Comparison of ENCODE assay signal across 8 cellular contexts in genomic region chr12:124453419-124454351, GRCh38.
DNase-seq lines count a peak whose midpoint lies in the region; ATAC-seq and TF ChIP-seq lines count a peak whose summit lies in the region.

No MANE protein-coding gene starts in this region.

- H2BK5ac ChIP-seq in H9 (ENCODE audit: insufficient read length, low read length), result no peak overlapping the region

- POLR2A ChIA-PET in activated CD4-positive, alpha-beta memory T cell treated with anti-CD3 and anti-CD28 coated beads, Interleukin-2, amount 10 ng/mL, durations not matched to agents 7 days and 5 days (lab: Charles Lee), result interaction anchor here (0.8 to 6.1 kb wide), 12 partner anchors 12 to 486 kb away, joined by 3 to 95 read pairs (median 4); partner anchors contain the start of gene NCOR2
- POLR2A ChIA-PET in naive thymus-derived CD4-positive, alpha-beta T cell (lab: Charles Lee), result interaction anchor here (1.0 kb wide), 2 partner anchors 12 kb away, joined by 3 read pairs; no protein-coding TSS in a partner anchor

- no peak overlapping the region for H3K18ac ChIP-seq in H9 (ENCODE audit: insufficient read length, low read depth, low read length)

- no peak overlapping the region for H4K91ac ChIP-seq in H9 (ENCODE audit: insufficient read length, low read depth, low read length)

- no peaks in the 10 kb centered on the region for H3K79me2 ChIP-seq in H9 (ENCODE audit: insufficient read depth, low read length)

- H3K9me3 ChIP-seq in H9 (ENCODE audit: control insufficient read depth, low read depth, low read length), result no peaks in the 10 kb centered on the region
- no peaks in the 10 kb centered on the region for H3K9me3 ChIP-seq in MG63
- no peaks in the 10 kb centered on the region for H3K9me3 ChIP-seq in naive thymus-derived CD4-positive, alpha-beta T cell (ENCODE audit: control insufficient read depth in 2 of 3, low read length in 3 of 3)

- H3K27ac ChIP-seq in H9 (ENCODE audit: insufficient read length, low read depth, low read length), result no peak overlapping the region
- peak overlapping the region; percentile 48 for H3K27ac ChIP-seq in naive thymus-derived CD4-positive, alpha-beta T cell (ENCODE audit: low read depth, low read length)

- H3K14ac ChIP-seq in H9 (ENCODE audit: insufficient read depth, low read length), result no peak overlapping the region; the same call in 1 of the 2 replicates

- no peak overlapping the region for H3K23ac ChIP-seq in H9 (ENCODE audit: insufficient read length, low read depth, low read length)

- no peak overlapping the region for H3K56ac ChIP-seq in H9 (ENCODE audit: insufficient read length, low read depth, low read length)

- intact Hi-C loops in naive thymus-derived CD4-positive, alpha-beta T cell (cut with micrococcal nuclease), result loop anchor here (1.0 to 10.0 kb wide), 5 partner anchors 13 to 321 kb away; no protein-coding TSS in a partner anchor

- no CpG with 5 or more reads among the region's 27 CpGs for WGBS in H9 (ENCODE audit: extremely low coverage, insufficient read length, low lambda C conversion rate)

- no peak overlapping the region for H2BK120ac ChIP-seq in H9 (ENCODE audit: low read depth, low read length, poor library complexity, severe bottlenecking)

- no peak overlapping the region for H4K8ac ChIP-seq in H9 (replicated peaks; ENCODE audit: insufficient read length, low read depth, low read length)

- H3K4me2 ChIP-seq in H9 (ENCODE audit: insufficient read depth, insufficient read length, low read length), result no peak overlapping the region

- TF ChIP-seq CTCF in GM12865 (IDR thresholded peaks at IDR 0.05; ENCODE audit: insufficient read depth, low read depth, low read length, missing control alignments) (no peak), H9 (conservative IDR thresholded peaks at IDR 0.05) (no peak)

- no peak overlapping the region for H2BK15ac ChIP-seq in H9 (ENCODE audit: low read depth, low read length)

- H2AFZ ChIP-seq in H9 (ENCODE audit: low read length), result no peak overlapping the region

- no peak overlapping the region for H3T11ph ChIP-seq in H9 (ENCODE audit: low read length)

- H3K9ac ChIP-seq in H9 (ENCODE audit: extremely low read depth, insufficient read length, low read length), result no peak overlapping the region

- H3K9me3 Mint-ChIP-seq in H9, result no peaks in the 10 kb centered on the region
- H3K9me3 Mint-ChIP-seq in activated CD4-positive, alpha-beta memory T cell treated with anti-CD3 and anti-CD28 coated beads, Interleukin-2, amount 10 ng/mL, durations not matched to agents 7 days and 5 days, result no peaks in the 10 kb centered on the region
- peaks cover 0 to 2% (median 0%) of the 10 kb centered on the region in 11 donors for H3K9me3 Mint-ChIP-seq in naive thymus-derived CD4-positive, alpha-beta T cell
- H3K9me3 Mint-ChIP-seq in stimulated activated naive CD8-positive, alpha-beta T cell treated with anti-CD3 and anti-CD28 coated beads, Interleukin-15, Interleukin-2, amounts not matched to agents 100 ng/mL and 50 ng/mL, for 24 hours, result no peaks in the 10 kb centered on the region

- H3K36me3 Mint-ChIP-seq in H9 (ENCODE audit: insufficient read depth in 1 of 3, low read depth in 3 of 3), result peaks cover 5 to 34% (median 26%) of the 10 kb centered on the region in 3 experiments; a peak in 6 of 7 replicates
- H3K36me3 Mint-ChIP-seq in activated CD4-positive, alpha-beta memory T cell treated with anti-CD3 and anti-CD28 coated beads, Interleukin-2, amount 10 ng/mL, durations not matched to agents 7 days and 5 days (ENCODE audit: low read depth), result peaks cover 23% of the 10 kb centered on the region
- peaks cover 0 to 11% (median 4%) of the 10 kb centered on the region in 5 donors for H3K36me3 Mint-ChIP-seq in naive thymus-derived CD4-positive, alpha-beta T cell
- H3K36me3 Mint-ChIP-seq in stimulated activated naive CD8-positive, alpha-beta T cell treated with anti-CD3 and anti-CD28 coated beads, Interleukin-15, Interleukin-2, amounts not matched to agents 100 ng/mL and 50 ng/mL, for 24 hours (ENCODE audit: low read depth), result peaks cover 24% of the 10 kb centered on the region

- H3K27me3 ChIP-seq in H9 (ENCODE audit: insufficient read depth, low read length) (no peaks in the 10 kb centered on the region), MG63 (no peaks in the 10 kb centered on the region)
- no peaks in the 10 kb centered on the region for H3K27me3 ChIP-seq in naive thymus-derived CD4-positive, alpha-beta T cell (ENCODE audit: control insufficient read depth in 2 of 2, insufficient read depth in 2 of 2, low read length in 2 of 2)

- no peak overlapping the region for H2BK12ac ChIP-seq in H9 (ENCODE audit: insufficient read length, low read depth, low read length)

- peak overlapping the region in 2 of 3 experiments; percentile 68 to 91; a peak in 2 of 7 replicates for H3K27ac Mint-ChIP-seq in H9
- peak overlapping the region; percentile 90 for H3K27ac Mint-ChIP-seq in activated CD4-positive, alpha-beta memory T cell treated with anti-CD3 and anti-CD28 coated beads, Interleukin-2, amount 10 ng/mL, durations not matched to agents 7 days and 5 days
- H3K27ac Mint-ChIP-seq in naive thymus-derived CD4-positive, alpha-beta T cell, result peak overlapping the region; percentile 10 to 87 (median 63)
- peak overlapping the region; percentile 55 for H3K27ac Mint-ChIP-seq in stimulated activated naive CD8-positive, alpha-beta T cell treated with anti-CD3 and anti-CD28 coated beads, Interleukin-15, Interleukin-2, amounts not matched to agents 100 ng/mL and 50 ng/mL, for 24 hours

- H3K4me3 Mint-ChIP-seq in H9, result no peak overlapping the region
- peak overlapping the region; percentile 65 for H3K4me3 Mint-ChIP-seq in activated CD4-positive, alpha-beta memory T cell treated with anti-CD3 and anti-CD28 coated beads, Interleukin-2, amount 10 ng/mL, durations not matched to agents 7 days and 5 days
- H3K4me3 Mint-ChIP-seq in naive thymus-derived CD4-positive, alpha-beta T cell, result peak overlapping the region; percentile 42 to 77 (median 66)
- H3K4me3 Mint-ChIP-seq in stimulated activated naive CD8-positive, alpha-beta T cell treated with anti-CD3 and anti-CD28 coated beads, Interleukin-15, Interleukin-2, amounts not matched to agents 100 ng/mL and 50 ng/mL, for 24 hours, result peak overlapping the region; percentile 39

- peak; percentile 78 for ATAC-seq in naive thymus-derived CD4-positive, alpha-beta T cell

- H4K5ac ChIP-seq in H9 (ENCODE audit: insufficient read length, low read depth, low read length), result no peak overlapping the region

- no peak overlapping the region for H2AK5ac ChIP-seq in H9 (ENCODE audit: insufficient read length, low read length)

- H3K4ac ChIP-seq in H9 (ENCODE audit: low read depth, low read length), result no peak overlapping the region

- H2BK20ac ChIP-seq in H9 (ENCODE audit: low read depth, low read length, poor library complexity, severe bottlenecking), result no peak overlapping the region

- no peaks in the 10 kb centered on the region for H3K79me1 ChIP-seq in H9 (ENCODE audit: insufficient read depth, low read depth, low read length, poor library complexity, severe bottlenecking)

- CTCF ChIA-PET in activated CD4-positive, alpha-beta memory T cell treated with anti-CD3 and anti-CD28 coated beads, Interleukin-2, amount 10 ng/mL, durations not matched to agents 7 days and 5 days (lab: Charles Lee), result interaction anchor here (0.7 to 1.8 kb wide), 9 partner anchors 12 to 453 kb away, joined by 3 to 25 read pairs (median 3); no protein-coding TSS in a partner anchor
- CTCF ChIA-PET in naive thymus-derived CD4-positive, alpha-beta T cell (lab: Charles Lee), result interaction anchor here (1.4 kb wide), 1 partner anchor 311 kb away, joined by 3 read pairs; no protein-coding TSS in a partner anchor

- H3K27me3 Mint-ChIP-seq in H9 (ENCODE audit: low read depth), result no peaks in the 10 kb centered on the region
- H3K27me3 Mint-ChIP-seq in activated CD4-positive, alpha-beta memory T cell treated with anti-CD3 and anti-CD28 coated beads, Interleukin-2, amount 10 ng/mL, durations not matched to agents 7 days and 5 days, result no peaks in the 10 kb centered on the region
- no peaks in the 10 kb centered on the region for H3K27me3 Mint-ChIP-seq in naive thymus-derived CD4-positive, alpha-beta T cell
- no peaks in the 10 kb centered on the region for H3K27me3 Mint-ChIP-seq in stimulated activated naive CD8-positive, alpha-beta T cell treated with anti-CD3 and anti-CD28 coated beads, Interleukin-15, Interleukin-2, amounts not matched to agents 100 ng/mL and 50 ng/mL, for 24 hours

- no peaks in the 10 kb centered on the region for H3K4me1 ChIP-seq in H9 (ENCODE audit: insufficient read depth, low read length)
- H3K4me1 ChIP-seq in naive thymus-derived CD4-positive, alpha-beta T cell (ENCODE audit: control insufficient read depth in 2 of 2, insufficient read depth in 2 of 2, low read length in 2 of 2), result peaks cover 51 to 74% of the 10 kb centered on the region in 2 donors

- peaks cover 25% of the 10 kb centered on the region for H3K36me3 ChIP-seq in MG63
- peaks cover 0 to 3% (median 0%) of the 10 kb centered on the region in 3 experiments for H3K36me3 ChIP-seq in naive thymus-derived CD4-positive, alpha-beta T cell (ENCODE audit: control insufficient read depth in 2 of 3, insufficient read depth in 3 of 3, low read length in 3 of 3)

- H3K4me3 ChIP-seq in GM12865 (ENCODE audit: low read depth, low read length) (peak overlapping the region; percentile 54), MG63 (no peak overlapping the region)
- H3K4me3 ChIP-seq in naive thymus-derived CD4-positive, alpha-beta T cell (ENCODE audit: low read length), result peak overlapping the region; percentile 58

- no peaks in the 10 kb centered on the region for H3K23me2 ChIP-seq in H9 (ENCODE audit: insufficient read length, low read depth, low read length, poor library complexity, severe bottlenecking)

- H3K4me1 Mint-ChIP-seq in H9, result peaks cover 9 to 30% of the 10 kb centered on the region in 2 experiments
- peaks cover 75% of the 10 kb centered on the region for H3K4me1 Mint-ChIP-seq in activated CD4-positive, alpha-beta memory T cell treated with anti-CD3 and anti-CD28 coated beads, Interleukin-2, amount 10 ng/mL, durations not matched to agents 7 days and 5 days
- H3K4me1 Mint-ChIP-seq in naive thymus-derived CD4-positive, alpha-beta T cell, result peaks cover 23 to 74% (median 55%) of the 10 kb centered on the region in 7 donors
- peaks cover 76% of the 10 kb centered on the region for H3K4me1 Mint-ChIP-seq in stimulated activated naive CD8-positive, alpha-beta T cell treated with anti-CD3 and anti-CD28 coated beads, Interleukin-15, Interleukin-2, amounts not matched to agents 100 ng/mL and 50 ng/mL, for 24 hours (ENCODE audit: low read depth)

- peak; percentile 92 for DNase-seq in GM12865 (ENCODE audit: low read depth)
- no peak for DNase-seq in H9
- DNase-seq in MG63, result peak; percentile 93
- DNase-seq in activated CD4-positive, alpha-beta memory T cell treated with anti-CD3 and anti-CD28 coated beads, Interleukin-2, amount 10 ng/mL, durations not matched to agents 7 days and 5 days, result peak; percentile 90
- peak; percentile 78 for DNase-seq in effector CD4-positive, alpha-beta T cell
- DNase-seq in naive thymus-derived CD4-positive, alpha-beta T cell, result peak; percentile 47 to 82 (median 61)
- DNase-seq in DMS79 (lab: John Stamatoyannopoulos, UW), result no peak

- H4K20me1 ChIP-seq in H9 (ENCODE audit: control insufficient read depth, insufficient read depth, insufficient read length), result peaks cover 2% of the 10 kb centered on the region

Comparison
In these comparisons a context has a peak if more than half of its experiments do, and no peak if none do; other contexts are left out.
1. DNase-seq: peak in GM12865 (single experiment), MG63 (single experiment), activated CD4-positive, alpha-beta memory T cell treated with anti-CD3 and anti-CD28 coated beads, Interleukin-2, amount 10 ng/mL, durations not matched to agents 7 days and 5 days (single experiment), effector CD4-positive, alpha-beta T cell (single experiment) and naive thymus-derived CD4-positive, alpha-beta T cell (9 of 9); none in H9 (single experiment) and DMS79 (single experiment).
2. H3K4me3 Mint-ChIP-seq: peak in activated CD4-positive, alpha-beta memory T cell treated with anti-CD3 and anti-CD28 coated beads, Interleukin-2, amount 10 ng/mL, durations not matched to agents 7 days and 5 days (single experiment), naive thymus-derived CD4-positive, alpha-beta T cell (10 of 10) and stimulated activated naive CD8-positive, alpha-beta T cell treated with anti-CD3 and anti-CD28 coated beads, Interleukin-15, Interleukin-2, amounts not matched to agents 100 ng/mL and 50 ng/mL, for 24 hours (single experiment); none in H9 (0 of 2).
3. Peak in every context shown above with its lines, with median percentiles within 50 percentile points of each other: H3K27ac Mint-ChIP-seq.